In the genomic region with DNA sequence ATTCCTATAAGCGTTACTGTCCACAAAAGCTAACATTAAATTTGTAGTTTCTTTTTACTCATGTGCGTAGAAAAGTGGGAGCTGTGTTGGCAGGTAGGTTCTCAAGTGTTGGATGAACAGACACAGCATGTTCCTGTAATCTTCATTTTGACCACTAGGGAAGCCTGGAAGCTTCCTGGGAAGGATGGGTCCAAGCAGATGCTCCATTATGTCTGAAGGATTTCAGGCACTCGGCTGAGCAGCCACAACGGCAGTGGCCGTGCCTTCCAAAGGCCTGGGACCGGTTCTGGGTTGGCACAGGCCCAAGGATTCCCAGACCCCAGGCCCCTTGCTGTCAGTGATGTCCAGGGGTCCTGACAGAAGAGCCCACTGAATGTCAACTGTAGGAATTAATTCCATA, we compare ENCODE assay signal across 12 cellular contexts.
A peak's percentile ranks its signal among the peaks of the same experiment; 100 is the strongest.
DNase-seq lines count a peak whose midpoint lies in the region; ATAC-seq and TF ChIP-seq lines count a peak whose summit lies in the region.
"Had no signal": no experiment of that assay in that cellular context is flagged by ENCODE, and none has a peak within 500 bp of the region (broad histone marks: within the 10 kb centered on the region; RNA-seq: fewer than 3 reads in every experiment).

No MANE protein-coding gene starts in this region.

- H3K9me3 Mint-ChIP-seq in osteocyte (ENCODE audit: unreplicated experiment) = no peaks in the 10 kb centered on the region

- H3K9me3 ChIP-seq in Karpas-422 (ENCODE audit: low read length) = no peaks in the 10 kb centered on the region
- H3K9me3 ChIP-seq: SJCRH30 had no signal

- no peak overlapping the region for H3K4me2 ChIP-seq in Karpas-422 (ENCODE audit: low read depth, low read length, poor library complexity, severe bottlenecking)

- no peaks in the 10 kb centered on the region for H3K36me3 Mint-ChIP-seq in osteocyte (ENCODE audit: unreplicated experiment)

- H3K79me2 ChIP-seq in Karpas-422 (ENCODE audit: low read length) = no peaks in the 10 kb centered on the region

- no peak overlapping the region for H3K4me3 Mint-ChIP-seq in osteocyte (ENCODE audit: unreplicated experiment)
- H3K4me3 Mint-ChIP-seq: activated CD4-positive, alpha-beta T cell treated with anti-CD3 and anti-CD28 coated beads for 36 hours had no signal

- H3K4me1 Mint-ChIP-seq in osteocyte (ENCODE audit: unreplicated experiment) = no peaks in the 10 kb centered on the region
- H3K4me1 Mint-ChIP-seq: activated CD4-positive, alpha-beta T cell treated with anti-CD3 and anti-CD28 coated beads for 36 hours had no signal

- H3K36me3 ChIP-seq in GM06990 (ENCODE audit: control insufficient read depth, insufficient read depth, low read length) = no peaks in the 10 kb centered on the region
- H3K36me3 ChIP-seq in Karpas-422 (ENCODE audit: insufficient read depth, low read length) = no peaks in the 10 kb centered on the region
- H3K36me3 ChIP-seq: SJCRH30 had no signal

- no peaks in the 10 kb centered on the region for H4K20me1 ChIP-seq in Karpas-422 (ENCODE audit: insufficient read depth, low read depth, low read length)

- no peak overlapping the region for H3K9ac ChIP-seq in Karpas-422 (ENCODE audit: low read length)

- H3K9me2 ChIP-seq in Karpas-422 (replicated peaks; ENCODE audit: insufficient read depth, low read length) = no peaks in the 10 kb centered on the region

- no peak for TF ChIP-seq POLR2A in NB4 (IDR thresholded peaks at IDR 0.05; ENCODE audit: extremely low read depth, insufficient read length)

- no peak overlapping the region for H2AFZ ChIP-seq in Karpas-422 (ENCODE audit: low read length)

- no peak overlapping the region for H3K27ac ChIP-seq in Karpas-422 (ENCODE audit: low read length)
- H3K27ac ChIP-seq: SJCRH30 had no signal

- H3K4me3 ChIP-seq in GM06990 (replicated peaks; ENCODE audit: low read depth, low read length) (no peak overlapping the region), NB4 (ENCODE audit: low read depth, low read length) (no peak overlapping the region), cardiac fibroblast (replicated peaks in 1 of 2; ENCODE audit: low read depth in 2 of 2, low read length in 2 of 2) (no peak overlapping the region), Karpas-422 (ENCODE audit: low read length) (no peak overlapping the region)
- H3K4me3 ChIP-seq: SJCRH30 had no signal

- H3K27me3 ChIP-seq in GM06990 (replicated peaks; ENCODE audit: control insufficient read depth, insufficient read depth, low read length) (no peaks in the 10 kb centered on the region), Karpas-422 (ENCODE audit: low read length) (no peaks in the 10 kb centered on the region)
- H3K27me3 ChIP-seq: SJCRH30 had no signal

- TF ChIP-seq CTCF in GM06990 (IDR thresholded peaks at IDR 0.05; ENCODE audit: insufficient read depth, low read length, poor library complexity, severe bottlenecking) (peak; percentile 15), NB4 (IDR thresholded peaks at IDR 0.05; ENCODE audit: low read depth, low read length) (peak; percentile 22), cardiac fibroblast (IDR thresholded peaks at IDR 0.05; ENCODE audit: low read depth, low read length) (peak; percentile 35), osteocyte (IDR thresholded peaks at IDR 0.05) (no peak)

- ATAC-seq in GM19328 (IDR thresholded peaks at IDR 0.05; ENCODE audit: unreplicated experiment) = no peak
- ATAC-seq: activated CD4-positive, alpha-beta T cell treated with anti-CD3 and anti-CD28 coated beads for 36 hours had no signal

- no peak overlapping the region for H3K27ac Mint-ChIP-seq in osteocyte (ENCODE audit: unreplicated experiment)
- H3K27ac Mint-ChIP-seq: activated CD4-positive, alpha-beta T cell treated with anti-CD3 and anti-CD28 coated beads for 36 hours had no signal

- H3K4me1 ChIP-seq in Karpas-422 (ENCODE audit: low read length) = no peaks in the 10 kb centered on the region
- H3K4me1 ChIP-seq: SJCRH30 had no signal

- peaks cover 45% of the 10 kb centered on the region for H3K27me3 Mint-ChIP-seq in osteocyte (ENCODE audit: unreplicated experiment)

- DNase-seq in GM06990 (ENCODE audit: extremely low read depth, insufficient read length) (no peak), NB4 (ENCODE audit: low read depth) (no peak), cardiac fibroblast (ENCODE audit: low read depth in 2 of 2) (peak in 1 of 2 donors; percentile 8), osteocyte (ENCODE audit: extremely low spot score, unreplicated experiment) (peak; percentile 65), Karpas-422 (no peak)
- DNase-seq in activated CD4-positive, alpha-beta T cell treated with anti-CD3 and anti-CD28 coated beads for 48 hours = no peak
- DNase-seq: activated CD4-positive, alpha-beta T cell treated with anti-CD3 and anti-CD28 coated beads for 36 hours; hippocampal formation; NCI-H226; stimulated activated naive CD4-positive, alpha-beta T cell treated with Interleukin-2 at 50 U/mL for 16 hours had no signal
